ENCODE assay signal across 11 cellular contexts in the genomic region with DNA sequence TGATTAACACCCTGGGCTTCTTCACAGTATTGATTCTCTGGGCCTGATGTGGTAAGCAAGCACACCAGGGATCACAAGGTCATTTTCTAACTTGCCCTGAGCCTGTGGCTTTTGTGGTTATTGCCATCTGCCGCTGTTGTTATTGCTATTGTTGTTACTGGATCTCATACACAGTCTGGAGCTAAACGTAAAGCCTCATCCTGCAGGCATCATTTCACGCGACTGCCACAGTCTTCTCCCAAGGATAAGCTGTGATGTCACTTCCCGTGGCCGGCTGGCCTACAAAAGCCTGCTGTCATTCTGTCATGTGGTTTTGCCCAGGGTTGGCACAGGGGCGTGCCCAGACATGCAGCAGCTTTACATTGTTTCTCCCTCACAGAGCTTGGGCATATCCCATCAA.
A peak's percentile ranks its signal among the peaks of the same experiment; 100 is the strongest.
DNase-seq lines count a peak whose midpoint lies in the region; ATAC-seq and TF ChIP-seq lines count a peak whose summit lies in the region.
"Had no signal": no experiment of that assay in that cellular context is flagged by ENCODE, and none has a peak within 500 bp of the region (broad histone marks: within the 10 kb centered on the region; RNA-seq: fewer than 3 reads in every experiment).

No MANE protein-coding gene starts in this region.

- peaks cover 7% of the 10 kb centered on the region for H3K4me1 Mint-ChIP-seq in activated CD8-positive, alpha-beta T cell treated with anti-CD3 and anti-CD28 coated beads, Interleukin-2, amount 10 ng/mL, durations not matched to agents 7 days and 5 days (ENCODE audit: low read depth)
- peaks cover 0 to 2% of the 10 kb centered on the region in 2 donors for H3K4me1 Mint-ChIP-seq in stimulated activated naive B cell treated with anti-CD40 and anti-IgM and Interleukin-4, amounts not matched to agents 10 μg/mL and 1 μg/mL and 100 μg/mL, for 72 hours

- no peaks in the 10 kb centered on the region for H3K36me3 Mint-ChIP-seq in activated CD8-positive, alpha-beta T cell treated with anti-CD3 and anti-CD28 coated beads, Interleukin-2, amount 10 ng/mL, durations not matched to agents 7 days and 5 days (ENCODE audit: low read depth)
- no peaks in the 10 kb centered on the region for H3K36me3 Mint-ChIP-seq in stimulated activated naive B cell treated with anti-CD40 and anti-IgM and Interleukin-4, amounts not matched to agents 10 μg/mL and 1 μg/mL and 100 μg/mL, for 72 hours

- no peaks in the 10 kb centered on the region for H3K9me3 ChIP-seq in sigmoid colon

- CTCF ChIA-PET in activated CD8-positive, alpha-beta T cell treated with anti-CD3 and anti-CD28 coated beads, Interleukin-2, amount 10 ng/mL, durations not matched to agents 7 days and 5 days (lab: Charles Lee), result interaction anchor here (0.8 to 1.6 kb wide), 5 partner anchors 14 to 216 kb away, joined by 3 to 10 read pairs (median 5); no protein-coding TSS in a partner anchor

- H3K4me1 ChIP-seq in sigmoid colon, result no peaks in the 10 kb centered on the region

- POLR2A ChIA-PET in activated CD8-positive, alpha-beta T cell treated with anti-CD3 and anti-CD28 coated beads, Interleukin-2, amount 10 ng/mL, durations not matched to agents 7 days and 5 days (lab: Charles Lee), result no interaction called here

- DNase-seq in activated effector memory CD4-positive, alpha-beta T cell treated with anti-CD3 and anti-CD28 coated beads, Interleukin-2, amount 50 U/mL, for 16 hours, result peak; percentile 50
- DNase-seq in activated effector memory CD4-positive, alpha-beta T cell treated with Interleukin-2 at 50 U/mL for 16 hours, result no peak
- DNase-seq in NCI-H128 (lab: John Stamatoyannopoulos, UW; ENCODE audit: unreplicated experiment), result peak; percentile 60
- DNase-seq in activated CD8-positive, alpha-beta T cell treated with anti-CD3 and anti-CD28 coated beads, Interleukin-2, amount 10 ng/mL, durations not matched to agents 7 days and 5 days, result peak; percentile 32
- no peak for DNase-seq in stimulated activated naive B cell treated with anti-CD40 and anti-IgM and Interleukin-4, amounts not matched to agents 10 μg/mL and 1 μg/mL and 100 μg/mL, for 72 hours
- no peak for DNase-seq in sigmoid colon
- no peak for DNase-seq in epidermal melanocyte (ENCODE audit: insufficient read length, low spot score)
- DNase-seq: HCEC 1CT; stimulated activated CD4-positive, alpha-beta T cell treated with anti-CD3 and anti-CD28 coated beads, Interleukin-12 subunit alpha, Interleukin-12 subunit beta, amount 100 ng/mL, for 4 hours had no signal

- WGBS in sigmoid colon, 2 donors, result 44 to 58% methylated on average over 7 of the region's 7 CpGs

- no peaks in the 10 kb centered on the region for H3K36me3 ChIP-seq in sigmoid colon

- intact Hi-C loops in sigmoid colon (cut with DNase I), result no loop called here

- no peak overlapping the region for H3K27ac Mint-ChIP-seq in activated CD8-positive, alpha-beta T cell treated with anti-CD3 and anti-CD28 coated beads, Interleukin-2, amount 10 ng/mL, durations not matched to agents 7 days and 5 days
- no peak overlapping the region for H3K27ac Mint-ChIP-seq in stimulated activated naive B cell treated with anti-CD40 and anti-IgM and Interleukin-4, amounts not matched to agents 10 μg/mL and 1 μg/mL and 100 μg/mL, for 72 hours

- peaks cover 2% of the 10 kb centered on the region for H3K27me3 Mint-ChIP-seq in activated CD8-positive, alpha-beta T cell treated with anti-CD3 and anti-CD28 coated beads, Interleukin-2, amount 10 ng/mL, durations not matched to agents 7 days and 5 days (ENCODE audit: low read depth)
- peaks cover 16 to 17% of the 10 kb centered on the region in 2 donors for H3K27me3 Mint-ChIP-seq in stimulated activated naive B cell treated with anti-CD40 and anti-IgM and Interleukin-4, amounts not matched to agents 10 μg/mL and 1 μg/mL and 100 μg/mL, for 72 hours

- no peak overlapping the region for H3K4me3 ChIP-seq in sigmoid colon

- no peaks in the 10 kb centered on the region for H3K9me3 Mint-ChIP-seq in activated CD8-positive, alpha-beta T cell treated with anti-CD3 and anti-CD28 coated beads, Interleukin-2, amount 10 ng/mL, durations not matched to agents 7 days and 5 days (ENCODE audit: insufficient read depth)
- H3K9me3 Mint-ChIP-seq in stimulated activated naive B cell treated with anti-CD40 and anti-IgM and Interleukin-4, amounts not matched to agents 10 μg/mL and 1 μg/mL and 100 μg/mL, for 72 hours, result no peaks in the 10 kb centered on the region

- no peak for TF ChIP-seq POLR2A in sigmoid colon (IDR thresholded peaks at IDR 0.05)

- no peak overlapping the region for H3K4me3 Mint-ChIP-seq in activated CD8-positive, alpha-beta T cell treated with anti-CD3 and anti-CD28 coated beads, Interleukin-2, amount 10 ng/mL, durations not matched to agents 7 days and 5 days
- no peak overlapping the region for H3K4me3 Mint-ChIP-seq in stimulated activated naive B cell treated with anti-CD40 and anti-IgM and Interleukin-4, amounts not matched to agents 10 μg/mL and 1 μg/mL and 100 μg/mL, for 72 hours

- TF ChIP-seq EP300 in sigmoid colon (IDR thresholded peaks at IDR 0.05), result no peak

- TF ChIP-seq CTCF in sigmoid colon (IDR thresholded peaks at IDR 0.05), result no peak

- peak; percentile 42 for ATAC-seq in activated CD8-positive, alpha-beta T cell treated with anti-CD3 and anti-CD28 coated beads, Interleukin-2, amount 10 ng/mL, durations not matched to agents 7 days and 5 days
- ATAC-seq in stimulated activated naive B cell treated with anti-CD40 and anti-IgM and Interleukin-4, amounts not matched to agents 10 μg/mL and 1 μg/mL and 100 μg/mL, for 72 hours (replicated peaks), result peak; percentile 25 to 27
- no peak for ATAC-seq in HG02678 (IDR thresholded peaks at IDR 0.05; ENCODE audit: unreplicated experiment)

- H3K27ac ChIP-seq in sigmoid colon, result no peak overlapping the region
- H3K27ac ChIP-seq: C4-2B had no signal

- H3K27me3 ChIP-seq in sigmoid colon, result peaks cover 0 to 6% (median 0%) of the 10 kb centered on the region in 3 donors

Comparison
In these comparisons a context has a peak if more than half of its experiments do, and no peak if none do; other contexts are left out.
1. DNase-seq: peak in activated effector memory CD4-positive, alpha-beta T cell treated with anti-CD3 and anti-CD28 coated beads, Interleukin-2, amount 50 U/mL, for 16 hours (single experiment), NCI-H128 (single experiment) and activated CD8-positive, alpha-beta T cell treated with anti-CD3 and anti-CD28 coated beads, Interleukin-2, amount 10 ng/mL, durations not matched to agents 7 days and 5 days (single experiment); none in activated effector memory CD4-positive, alpha-beta T cell treated with Interleukin-2 at 50 U/mL for 16 hours (single experiment), stimulated activated naive B cell treated with anti-CD40 and anti-IgM and Interleukin-4, amounts not matched to agents 10 μg/mL and 1 μg/mL and 100 μg/mL, for 72 hours (single experiment), sigmoid colon (single experiment) and epidermal melanocyte (single experiment).